Comparison of ENCODE assay signal across 8 cellular contexts in the genomic region with DNA sequence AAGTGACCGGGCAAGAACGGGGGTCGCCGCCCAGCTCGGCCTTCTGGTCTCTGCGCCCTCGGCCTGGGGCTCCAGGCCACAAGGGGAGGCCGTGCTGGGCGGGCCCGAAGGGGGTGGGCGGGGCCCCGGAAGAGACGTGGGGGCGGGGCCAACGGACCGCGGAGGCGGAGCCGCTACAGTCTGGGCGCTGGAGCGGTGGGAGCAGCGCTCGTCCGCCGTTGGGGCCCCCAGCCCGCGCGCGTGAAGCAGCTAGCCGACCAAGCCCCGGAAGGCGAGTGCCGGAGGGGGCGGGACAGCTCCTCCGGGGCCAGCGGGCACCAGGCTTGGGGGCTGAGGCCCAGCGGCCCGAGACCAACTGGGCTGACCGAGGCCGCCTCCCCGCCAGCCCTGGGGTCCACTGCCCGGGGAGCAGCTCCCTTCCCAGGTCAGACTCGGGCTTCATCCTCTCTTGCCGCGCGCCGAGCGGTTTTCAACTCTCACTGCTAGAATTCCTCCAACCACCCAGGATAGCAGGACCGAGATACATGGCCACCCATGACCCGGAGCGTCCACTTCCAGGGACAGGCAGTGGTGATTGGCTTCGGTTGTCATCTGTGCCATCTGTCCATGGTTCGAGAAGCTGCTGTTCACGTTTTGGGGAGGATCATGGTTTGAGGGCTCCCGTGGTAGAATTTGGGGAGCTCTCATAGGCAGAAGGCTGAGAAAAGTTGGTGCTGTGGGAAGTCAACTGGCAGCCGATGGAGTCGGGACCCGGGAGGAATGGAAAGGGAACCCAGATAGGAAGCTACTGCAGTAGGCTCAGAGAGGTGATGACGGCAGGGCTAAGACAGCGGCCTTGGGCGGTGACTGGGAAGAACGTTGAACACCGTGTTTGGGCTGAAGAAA. TPM values are rescaled to one million over a fixed set of nuclear protein-coding genes. Genes with fewer than 3 reads are reported as not detected.
DNase-seq lines count a peak whose midpoint lies in the region; ATAC-seq and TF ChIP-seq lines count a peak whose summit lies in the region.

No MANE protein-coding gene starts in this region.

- WGBS in lower leg skin, 2 donors, result 1% methylated on average over 23 to 42 of the region's 63 CpGs

- POLR2A ChIA-PET in activated CD4-positive, alpha-beta memory T cell treated with anti-CD3 and anti-CD28 coated beads, Interleukin-2, amount 10 ng/mL, durations not matched to agents 7 days and 5 days (lab: Charles Lee), result interaction anchor here (0.6 to 3.4 kb wide), 11 partner anchors 8 to 156 kb away, joined by 3 to 59 read pairs (median 5); a partner anchor contains a TSS

- H3K4me3 ChIP-seq in duodenal mucosa (ENCODE audit: low read depth in 1 of 2, low read length in 2 of 2), result peak overlapping the region; percentile 98 to 99
- peak overlapping the region; percentile 70 for H3K4me3 ChIP-seq in lower leg skin (ENCODE audit: low read depth, poor library complexity, severe bottlenecking)

- CTCF ChIA-PET in activated CD4-positive, alpha-beta memory T cell treated with anti-CD3 and anti-CD28 coated beads, Interleukin-2, amount 10 ng/mL, durations not matched to agents 7 days and 5 days (lab: Charles Lee), result interaction anchor here (0.7 to 1.3 kb wide), 5 partner anchors 10 to 159 kb away, joined by 3 to 8 read pairs (median 5); a partner anchor contains a TSS

- peak in 1 of 2 donors; percentile 35 for TF ChIP-seq POLR2A in lower leg skin (IDR thresholded peaks at IDR 0.05)

- intact Hi-C loops in lower leg skin (cut with DNase I; ENCODE audit: low total_unique reads), result no loop called here

- H3K27ac Mint-ChIP-seq in activated CD4-positive, alpha-beta memory T cell treated with anti-CD3 and anti-CD28 coated beads, Interleukin-2, amount 10 ng/mL, durations not matched to agents 7 days and 5 days, result peak overlapping the region; percentile 78

- peaks cover 3% of the 10 kb centered on the region for H3K36me3 Mint-ChIP-seq in activated CD4-positive, alpha-beta memory T cell treated with anti-CD3 and anti-CD28 coated beads, Interleukin-2, amount 10 ng/mL, durations not matched to agents 7 days and 5 days (ENCODE audit: low read depth)

- peak overlapping the region; percentile 75 for H3K27ac ChIP-seq in duodenal mucosa (ENCODE audit: low read depth, low read length)

- peak; percentile 93 for ATAC-seq in GM18909 (IDR thresholded peaks at IDR 0.05; ENCODE audit: poor library complexity, unreplicated experiment)
- peak; percentile 86 for ATAC-seq in HG03159 (IDR thresholded peaks at IDR 0.05; ENCODE audit: unreplicated experiment)

- H3K36me3 ChIP-seq in duodenal mucosa (ENCODE audit: control insufficient read depth in 1 of 2, insufficient read depth in 2 of 2, low read length in 2 of 2), result no peaks in the 10 kb centered on the region

- H3K9me3 ChIP-seq in duodenal mucosa (ENCODE audit: control insufficient read depth in 1 of 2, low read length in 2 of 2), result no peaks in the 10 kb centered on the region

- peak overlapping the region; percentile 90 to 96 for H3K9ac ChIP-seq in duodenal mucosa (ENCODE audit: low read depth in 1 of 2, low read length in 2 of 2)

- no peaks in the 10 kb centered on the region for H3K27me3 ChIP-seq in duodenal mucosa (ENCODE audit: control insufficient read depth in 1 of 2, insufficient read depth in 2 of 2, low read length in 2 of 2)

- DNase-seq in AG08395 (ENCODE audit: low spot score), result peak; percentile 95
- peak; percentile 69 for DNase-seq in NCI-H748 (lab: John Stamatoyannopoulos, UW; ENCODE audit: unreplicated experiment)
- DNase-seq in activated CD4-positive, alpha-beta memory T cell treated with anti-CD3 and anti-CD28 coated beads, Interleukin-2, amount 10 ng/mL, durations not matched to agents 7 days and 5 days, result peak; percentile 89
- peak; percentile 70 to 96 for DNase-seq in lower leg skin (ENCODE audit: low spot score in 2 of 2)
- peak; percentile 74 to 85 for DNase-seq in stimulated activated CD4-positive, alpha-beta T cell treated with anti-CD3 and anti-CD28 coated beads, Interleukin-4, amount 100 ng/mL, for 4 hours

- peaks cover 10 to 12% of the 10 kb centered on the region in 2 donors for H3K4me1 ChIP-seq in duodenal mucosa (ENCODE audit: control insufficient read depth in 1 of 2, insufficient read depth in 2 of 2, low read length in 2 of 2)

- H3K9me3 Mint-ChIP-seq in activated CD4-positive, alpha-beta memory T cell treated with anti-CD3 and anti-CD28 coated beads, Interleukin-2, amount 10 ng/mL, durations not matched to agents 7 days and 5 days, result no peaks in the 10 kb centered on the region

- H3K4me1 Mint-ChIP-seq in activated CD4-positive, alpha-beta memory T cell treated with anti-CD3 and anti-CD28 coated beads, Interleukin-2, amount 10 ng/mL, durations not matched to agents 7 days and 5 days, result peaks cover 41% of the 10 kb centered on the region

- H3K27me3 Mint-ChIP-seq in activated CD4-positive, alpha-beta memory T cell treated with anti-CD3 and anti-CD28 coated beads, Interleukin-2, amount 10 ng/mL, durations not matched to agents 7 days and 5 days, result peaks cover 8% of the 10 kb centered on the region

- no peak for TF ChIP-seq CTCF in lower leg skin (IDR thresholded peaks at IDR 0.05)

- peak overlapping the region; percentile 87 for H3K4me3 Mint-ChIP-seq in activated CD4-positive, alpha-beta memory T cell treated with anti-CD3 and anti-CD28 coated beads, Interleukin-2, amount 10 ng/mL, durations not matched to agents 7 days and 5 days

RNA-seq across cellular contexts. Expression of a gene that starts 44.6 kb away (rescaled TPM):
- total RNA-seq in activated CD4-positive, alpha-beta memory T cell treated with anti-CD3 and anti-CD28 coated beads, Interleukin-2, amount 10 ng/mL, durations not matched to agents 7 days and 5 days, result 10 to 100 TPM; 39.0 to 50.7 TPM
- total RNA-seq in lower leg skin, result 10 to 100 TPM; 33.6 to 46.8 (median 38.2) TPM

RNA-seq across cellular contexts. Expression of a gene that starts 51.8 kb away (rescaled TPM):
- total RNA-seq in activated CD4-positive, alpha-beta memory T cell treated with anti-CD3 and anti-CD28 coated beads, Interleukin-2, amount 10 ng/mL, durations not matched to agents 7 days and 5 days, result 10 to 100 TPM; 57.3 to 61.2 TPM
- total RNA-seq in lower leg skin, result 10 to 100 TPM; 28.0 to 49.2 (median 31.2) TPM

Comparison
In these comparisons a context has a peak if more than half of its experiments do, and no peak if none do; other contexts are left out.
1. Peak in every context shown above with its lines: DNase-seq, ATAC-seq, H3K4me3 ChIP-seq and H3K27ac ChIP-seq.